Comparison of ENCODE assay signal across 22 cellular contexts in the genomic region with DNA sequence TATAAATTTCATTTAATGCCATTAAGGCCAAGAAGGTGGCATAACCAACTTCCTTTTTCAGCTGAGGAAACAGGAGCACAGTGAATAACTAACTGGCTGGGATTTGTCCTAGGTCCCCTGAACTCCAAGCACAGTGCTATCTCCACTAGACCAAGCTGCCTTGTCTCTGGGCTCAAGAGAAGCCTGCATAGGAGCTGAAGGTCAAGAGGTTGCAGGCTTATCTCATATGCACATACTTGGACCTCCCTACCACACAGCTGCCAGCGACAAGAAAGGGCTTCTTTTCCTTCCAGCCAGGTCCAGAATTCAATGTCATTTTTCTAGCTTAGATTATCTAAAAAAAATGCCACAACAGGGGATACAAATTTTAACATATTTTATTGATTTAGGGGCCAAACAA. TPM values are rescaled to one million over a fixed set of nuclear protein-coding genes. Genes with fewer than 3 reads are reported as not detected.
DNase-seq lines count a peak whose midpoint lies in the region; ATAC-seq and TF ChIP-seq lines count a peak whose summit lies in the region.
"Had no signal": no experiment of that assay in that cellular context is flagged by ENCODE, and none has a peak within 500 bp of the region (broad histone marks: within the 10 kb centered on the region; RNA-seq: fewer than 3 reads in every experiment).

No MANE protein-coding gene starts in this region.

- H3K36me3 ChIP-seq in breast epithelium (no peaks in the 10 kb centered on the region), lower lobe of right lung (peaks cover 40% of the 10 kb centered on the region), thyroid gland (peaks cover 14 to 29% of the 10 kb centered on the region in 2 donors), Peyer's patch (peaks cover 0 to 60% (median 0%) of the 10 kb centered on the region in 3 donors)

- ATAC-seq in Right ventricle myocardium superior (ENCODE audit: poor library complexity) (peak; percentile 40), lower lobe of right lung (no peak), GM21576 (IDR thresholded peaks at IDR 0.05; ENCODE audit: unreplicated experiment) (no peak)
- ATAC-seq: psoas muscle, T-cell, WTC11 had no signal

- H3K27ac ChIP-seq in breast epithelium (peak overlapping the region; percentile 22 to 88), lower lobe of right lung (peak overlapping the region; percentile 50), thyroid gland (peak overlapping the region in 2 of 3 donors; percentile 9 to 80), Peyer's patch (no peak overlapping the region)
- H3K27ac ChIP-seq: psoas muscle, vagina had no signal

- H3K9me3 ChIP-seq in breast epithelium (no peaks in the 10 kb centered on the region), lower lobe of right lung (no peaks in the 10 kb centered on the region), thyroid gland (no peaks in the 10 kb centered on the region), Peyer's patch (no peaks in the 10 kb centered on the region)
- H3K9me3 ChIP-seq: psoas muscle, vagina had no signal

- H3K27me3 ChIP-seq in breast epithelium (no peaks in the 10 kb centered on the region), lower lobe of right lung (ENCODE audit: low read depth) (no peaks in the 10 kb centered on the region), thyroid gland (no peaks in the 10 kb centered on the region), Peyer's patch (no peaks in the 10 kb centered on the region)
- H3K27me3 ChIP-seq: dorsolateral prefrontal cortex, vagina had no signal

- H3K4me3 ChIP-seq in breast epithelium, result no peak overlapping the region
- H3K4me3 ChIP-seq in lower lobe of right lung, result no peak overlapping the region
- no peak overlapping the region for H3K4me3 ChIP-seq in thyroid gland (replicated peaks in 1 of 3)
- no peak overlapping the region for H3K4me3 ChIP-seq in Peyer's patch
- H3K4me3 ChIP-seq: dorsolateral prefrontal cortex, psoas muscle, vagina had no signal

- intact Hi-C loops in Right ventricle myocardium superior (cut with DNase I), result no loop called here
- intact Hi-C loops in cardiac septum (cut with DNase I), result loop anchor here (5.0 kb wide), 1 partner anchor 72 kb away; no protein-coding TSS in a partner anchor
- intact Hi-C loops in breast epithelium (cut with DNase I; ENCODE audit: low total_unique reads), result no loop called here
- intact Hi-C loops in lower lobe of right lung (cut with DNase I), result no loop called here
- intact Hi-C loops in thyroid gland (cut with DNase I), result no loop called here

- TF ChIP-seq POLR2A in breast epithelium (IDR thresholded peaks at IDR 0.05), result no peak
- no peak for TF ChIP-seq POLR2A in thyroid gland (IDR thresholded peaks at IDR 0.05)
- TF ChIP-seq POLR2A in Peyer's patch (IDR thresholded peaks at IDR 0.05), result no peak

- WGBS in thyroid gland, 2 donors, result 0 to 82% methylated on average over 1 of the region's 1 CpG

- TF ChIP-seq CTCF in breast epithelium (IDR thresholded peaks at IDR 0.05) (no peak), lower lobe of right lung (IDR thresholded peaks at IDR 0.05) (no peak), thyroid gland (IDR thresholded peaks at IDR 0.05) (no peak), Peyer's patch (IDR thresholded peaks at IDR 0.05) (no peak)

- no peak for DNase-seq in Right ventricle myocardium superior
- no peak for DNase-seq in cardiac septum (ENCODE audit: low spot score)
- DNase-seq in breast epithelium (ENCODE audit: low spot score in 2 of 2), result no peak
- DNase-seq in lower lobe of right lung, result no peak
- no peak for DNase-seq in thyroid gland
- DNase-seq in DMS 273 (lab: John Stamatoyannopoulos, UW; ENCODE audit: unreplicated experiment), result no peak
- DNase-seq in Peyer's patch, result no peak
- DNase-seq: activated CD4-positive, alpha-beta memory T cell treated with anti-CD3 and anti-CD28 coated beads, Interleukin-2, amount 10 ng/mL, durations not matched to agents 7 days and 5 days; activated T-cell treated with anti-CD3 and anti-CD28 coated beads for 4 hours; Calu3; dorsolateral prefrontal cortex; foreskin melanocyte; kidney; mesendoderm; NCI-H524; psoas muscle; SHP77 treated with DMSO at 0.1 percent for 48 hours; stimulated activated CD4-positive, alpha-beta T cell treated with anti-CD3 and anti-CD28 coated beads, Interleukin-12 subunit alpha, Interleukin-12 subunit beta, amount 100 ng/mL, for 4 hours; T-cell had no signal

- peaks cover 0 to 44% of the 10 kb centered on the region in 2 donors for H3K4me1 ChIP-seq in breast epithelium
- H3K4me1 ChIP-seq in lower lobe of right lung, result peaks cover 67% of the 10 kb centered on the region
- H3K4me1 ChIP-seq in thyroid gland, result peaks cover 19 to 72% of the 10 kb centered on the region in 2 donors
- H3K4me1 ChIP-seq in Peyer's patch, result peaks cover 0 to 45% (median 0%) of the 10 kb centered on the region in 4 donors

RNA-seq across cellular contexts. Expression of a gene that starts 27.1 kb away (rescaled TPM):
- total RNA-seq in Right ventricle myocardium superior, result 124 TPM
- 99.8 TPM for total RNA-seq in cardiac septum
- total RNA-seq in breast epithelium, result 100 to 1,000 TPM; 124 to 483 (median 280) TPM
- 103 TPM for total RNA-seq in lower lobe of right lung
- total RNA-seq in thyroid gland, result 100 to 1,000 TPM; 214 to 308 (median 256) TPM
- total RNA-seq in Peyer's patch, result 100 to 1,000 TPM; 273 to 366 (median 293) TPM

RNA-seq across cellular contexts. Expression of a gene that starts 45.0 kb away (rescaled TPM):
- total RNA-seq in Right ventricle myocardium superior, result 14.3 TPM
- 17.5 TPM for total RNA-seq in cardiac septum
- total RNA-seq in breast epithelium, result 10 to 100 TPM; 15.7 to 22.5 (median 16.7) TPM
- total RNA-seq in lower lobe of right lung, result 27.9 TPM
- total RNA-seq in thyroid gland, result 10 to 100 TPM; 13.6 to 24.6 (median 22.4) TPM
- total RNA-seq in Peyer's patch, result 10 to 100 TPM; 28.1 to 62.1 (median 54.6) TPM

Comparison
In these comparisons a context has a peak if more than half of its experiments do, and no peak if none do; other contexts are left out.
1. H3K27ac ChIP-seq: peak in breast epithelium (2 of 2), lower lobe of right lung (single experiment) and thyroid gland (2 of 3); none in Peyer's patch (0 of 4).